18 cellular contexts compared by ENCODE assay signal in the genomic region with DNA sequence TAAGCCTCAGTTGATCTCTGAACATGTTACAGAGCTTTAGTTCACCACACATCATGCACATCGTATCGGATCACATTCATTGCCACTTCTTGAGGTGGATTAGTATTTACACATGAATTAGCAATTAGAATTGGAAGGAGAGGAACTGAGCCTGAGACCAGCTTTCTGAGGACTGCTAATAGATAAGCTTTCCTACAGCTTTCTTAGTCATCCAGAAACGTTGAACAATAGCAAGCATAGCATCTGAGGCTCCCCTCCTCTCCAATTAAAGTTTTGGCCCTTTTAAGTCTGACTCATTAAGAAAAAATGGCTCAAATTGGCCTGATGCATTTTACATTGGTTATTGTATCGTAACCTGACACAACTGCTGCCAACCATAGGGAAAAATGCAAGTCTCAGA.
"Had no signal": no experiment of that assay in that cellular context is flagged by ENCODE, and none has a peak within 500 bp of the region (broad histone marks: within the 10 kb centered on the region; RNA-seq: fewer than 3 reads in every experiment).

No MANE protein-coding gene starts in this region.

- H3K4me3 ChIP-seq: dorsolateral prefrontal cortex, gastroesophageal sphincter, left ventricle myocardium inferior, mucosa of descending colon, right atrium auricular region, thyroid gland, uterus had no signal

- H3K27me3 ChIP-seq: gastroesophageal sphincter, neutrophil, right atrium auricular region, thyroid gland, uterus had no signal

- H3K36me3 ChIP-seq: gastroesophageal sphincter, left ventricle myocardium inferior, neutrophil, right atrium auricular region, thyroid gland, uterus had no signal

- H3K9me3 Mint-ChIP-seq: activated CD4-positive, alpha-beta T cell treated with anti-CD3 and anti-CD28 coated beads, Interleukin-2, amount 10 ng/mL, durations not matched to agents 24 days and 14 days; endodermal cell had no signal

- H3K27me3 Mint-ChIP-seq: activated CD4-positive, alpha-beta T cell treated with anti-CD3 and anti-CD28 coated beads, Interleukin-2, amount 10 ng/mL, durations not matched to agents 24 days and 14 days; activated naive CD8-positive, alpha-beta T cell treated with anti-CD3 and anti-CD28 coated beads, Interleukin-2, amount 10 ng/mL, durations not matched to agents 7 days and 5 days; naive thymus-derived CD4-positive, alpha-beta T cell; stimulated activated naive B cell treated with anti-CD40 and anti-IgM and Interleukin-4, amounts not matched to agents 10 μg/mL and 1 μg/mL and 100 μg/mL, for 72 hours had no signal

- H3K27ac ChIP-seq: dorsolateral prefrontal cortex, gastroesophageal sphincter, left ventricle myocardium inferior, neutrophil, right atrium auricular region, thyroid gland, uterus had no signal

- H3K4me3 Mint-ChIP-seq: activated CD4-positive, alpha-beta T cell treated with anti-CD3 and anti-CD28 coated beads, Interleukin-2, amount 10 ng/mL, durations not matched to agents 24 days and 14 days; activated naive CD8-positive, alpha-beta T cell treated with anti-CD3 and anti-CD28 coated beads, Interleukin-2, amount 10 ng/mL, durations not matched to agents 7 days and 5 days; activated T-helper 1 cell treated with anti-CD3 and anti-CD28 coated beads, Interleukin-12 subunit alpha, Interleukin-12 subunit beta, Interleukin-2, Interleukin-4 antibody, amounts not matched to agents 30 ng/mL and 10 ng/mL and 1 ng/mL, durations not matched to agents 14 hours and 24 hours and 36 hours; endodermal cell; naive thymus-derived CD4-positive, alpha-beta T cell; stimulated activated naive B cell treated with anti-CD40 and anti-IgM and Interleukin-4, amounts not matched to agents 10 μg/mL and 1 μg/mL and 100 μg/mL, for 72 hours had no signal

- H3K4me1 ChIP-seq: gastroesophageal sphincter, left ventricle myocardium inferior, right atrium auricular region, thyroid gland, uterus had no signal

- H3K27ac Mint-ChIP-seq: activated CD4-positive, alpha-beta T cell treated with anti-CD3 and anti-CD28 coated beads, Interleukin-2, amount 10 ng/mL, durations not matched to agents 24 days and 14 days; activated naive CD8-positive, alpha-beta T cell treated with anti-CD3 and anti-CD28 coated beads, Interleukin-2, amount 10 ng/mL, durations not matched to agents 7 days and 5 days; activated T-helper 1 cell treated with anti-CD3 and anti-CD28 coated beads, Interleukin-12 subunit alpha, Interleukin-12 subunit beta, Interleukin-2, Interleukin-4 antibody, amounts not matched to agents 30 ng/mL and 10 ng/mL and 1 ng/mL, durations not matched to agents 14 hours and 24 hours and 36 hours; endodermal cell; naive thymus-derived CD4-positive, alpha-beta T cell; stimulated activated naive B cell treated with anti-CD40 and anti-IgM and Interleukin-4, amounts not matched to agents 10 μg/mL and 1 μg/mL and 100 μg/mL, for 72 hours had no signal

- ATAC-seq: gastroesophageal sphincter; mucosa of descending colon; naive thymus-derived CD4-positive, alpha-beta T cell; stimulated activated naive B cell treated with anti-CD40 and anti-IgM and Interleukin-4, amounts not matched to agents 10 μg/mL and 1 μg/mL and 100 μg/mL, for 72 hours had no signal

- DNase-seq: activated CD4-positive, alpha-beta T cell treated with anti-CD3 and anti-CD28 coated beads, Interleukin-2, amount 10 ng/mL, durations not matched to agents 24 days and 14 days; activated CD4-positive, CD25-positive, alpha-beta regulatory T cell; activated naive CD8-positive, alpha-beta T cell treated with anti-CD3 and anti-CD28 coated beads, Interleukin-2, amount 10 ng/mL, durations not matched to agents 7 days and 5 days; dorsolateral prefrontal cortex; endodermal cell; left ventricle myocardium inferior; mucosa of descending colon; naive thymus-derived CD4-positive, alpha-beta T cell; stimulated activated CD4-positive, alpha-beta T cell treated with anti-CD3 and anti-CD28 coated beads, Interleukin-15, amount 100 ng/mL, for 24 hours; stimulated activated CD4-positive, alpha-beta T cell treated with anti-CD3 and anti-CD28 coated beads, Interleukin-4, amount 100 ng/mL, for 1 hour; stimulated activated naive B cell treated with anti-CD40 and anti-IgM and Interleukin-4, amounts not matched to agents 10 μg/mL and 1 μg/mL and 100 μg/mL, for 72 hours; T-helper 2 cell; thyroid gland; uterus had no signal

- H3K4me1 Mint-ChIP-seq: activated CD4-positive, alpha-beta T cell treated with anti-CD3 and anti-CD28 coated beads, Interleukin-2, amount 10 ng/mL, durations not matched to agents 24 days and 14 days; activated naive CD8-positive, alpha-beta T cell treated with anti-CD3 and anti-CD28 coated beads, Interleukin-2, amount 10 ng/mL, durations not matched to agents 7 days and 5 days; naive thymus-derived CD4-positive, alpha-beta T cell; stimulated activated naive B cell treated with anti-CD40 and anti-IgM and Interleukin-4, amounts not matched to agents 10 μg/mL and 1 μg/mL and 100 μg/mL, for 72 hours had no signal

- H3K36me3 Mint-ChIP-seq: activated naive CD8-positive, alpha-beta T cell treated with anti-CD3 and anti-CD28 coated beads, Interleukin-2, amount 10 ng/mL, durations not matched to agents 7 days and 5 days; stimulated activated naive B cell treated with anti-CD40 and anti-IgM and Interleukin-4, amounts not matched to agents 10 μg/mL and 1 μg/mL and 100 μg/mL, for 72 hours had no signal

- H3K9me3 ChIP-seq: gastroesophageal sphincter, left ventricle myocardium inferior, neutrophil, right atrium auricular region, thyroid gland, uterus had no signal
